Comparison of ENCODE assay signal across 17 cellular contexts in genomic region chr2:65021709-65022108, GRCh38.
"Had no signal": no experiment of that assay in that cellular context is flagged by ENCODE, and none has a peak within 500 bp of the region (broad histone marks: within the 10 kb centered on the region; RNA-seq: fewer than 3 reads in every experiment).

No MANE protein-coding gene starts in this region.

- H3K4me3 Mint-ChIP-seq: brain; stimulated activated naive CD8-positive, alpha-beta T cell treated with anti-CD3 and anti-CD28 coated beads, Interleukin-15, Interleukin-2, amounts not matched to agents 100 ng/mL and 50 ng/mL, for 24 hours; T-helper 1 cell treated with Interleukin-12 subunit alpha and Interleukin-12 subunit beta and Interleukin-4 antibody, amounts not matched to agents 30 μg/mL and 1 μg/mL, for 36 hours had no signal

- ATAC-seq: activated CD4-positive, CD25-positive, alpha-beta regulatory T cell treated with anti-CD3 and anti-CD28 coated beads, Interleukin-2, amount 50 U/mL, for 24 hours; activated naive CD4-positive, alpha-beta T cell treated with anti-CD3 and anti-CD28 coated beads, Interleukin-2, amount 50 U/mL, for 72 hours; foreskin keratinocyte; left lung had no signal

- H3K27me3 Mint-ChIP-seq: stimulated activated naive CD8-positive, alpha-beta T cell treated with anti-CD3 and anti-CD28 coated beads, Interleukin-15, Interleukin-2, amounts not matched to agents 100 ng/mL and 50 ng/mL, for 24 hours had no signal

- H3K4me3 ChIP-seq: dorsolateral prefrontal cortex, left lung, ovary had no signal

- H3K9me3 Mint-ChIP-seq: activated naive CD4-positive, alpha-beta T cell treated with anti-CD3 and anti-CD28 coated beads, Interleukin-2, amount 50 U/mL, for 72 hours; brain; stimulated activated naive CD8-positive, alpha-beta T cell treated with anti-CD3 and anti-CD28 coated beads, Interleukin-15, Interleukin-2, amounts not matched to agents 100 ng/mL and 50 ng/mL, for 24 hours; T-helper 1 cell treated with Interleukin-12 subunit alpha and Interleukin-12 subunit beta and Interleukin-4 antibody, amounts not matched to agents 30 μg/mL and 1 μg/mL, for 36 hours had no signal

- H3K36me3 ChIP-seq: ovary had no signal

- H3K27ac Mint-ChIP-seq: stimulated activated naive CD8-positive, alpha-beta T cell treated with anti-CD3 and anti-CD28 coated beads, Interleukin-15, Interleukin-2, amounts not matched to agents 100 ng/mL and 50 ng/mL, for 24 hours; T-helper 1 cell treated with Interleukin-12 subunit alpha and Interleukin-12 subunit beta and Interleukin-4 antibody, amounts not matched to agents 30 μg/mL and 1 μg/mL, for 36 hours had no signal

- H3K9me3 ChIP-seq: left lung, ovary had no signal

- H3K27me3 ChIP-seq: dorsolateral prefrontal cortex, foreskin keratinocyte, left lung, ovary had no signal

- DNase-seq: activated CD4-positive, alpha-beta T cell treated with anti-CD3 and anti-CD28 coated beads, Interleukin-2, amount 50 U/mL, for 4 hours; activated effector memory CD4-positive, alpha-beta T cell treated with Interleukin-2 at 50 U/mL for 16 hours; activated T-cell treated with anti-CD3 and anti-CD28 coated beads, Interleukin-2, amount 50 U/mL, for 1 hour; amygdala; dorsolateral prefrontal cortex; foreskin keratinocyte; head of caudate nucleus; left lung; mesenchymal stem cell; ovary; stimulated activated CD4-positive, alpha-beta T cell treated with anti-CD3 and anti-CD28 coated beads, Interleukin-2, amount 100 ng/mL, for 48 hours; stimulated activated CD8-positive, alpha-beta memory T cell treated with anti-CD3 and anti-CD28 coated beads, Interleukin-4, amount 100 ng/mL, for 48 hours had no signal

- H3K27ac ChIP-seq: foreskin keratinocyte, left lung, ovary had no signal
